ENCODE assay signal across 1 cellular context in genomic region chr22:39234867-39235687, GRCh38.
TF ChIP-seq lines count a peak whose summit lies in the region.

No MANE protein-coding gene starts in this region.

TF ChIP-seq in WTC11, 78 proteins besides CTCF, POLR2A, EP300 and RAD21 (continued from another document):
- TF ChIP-seq IRF1 (CRISPR knock-in tag; IDR thresholded peaks at IDR 0.05) (no peak), NFYB (CRISPR knock-in tag; conservative IDR thresholded peaks at IDR 0.05; ENCODE audit: low read depth) (no peak), TP53 (CRISPR knock-in tag; IDR thresholded peaks at IDR 0.05) (no peak), MAX (CRISPR knock-in tag; IDR thresholded peaks at IDR 0.05) (no peak), ZBTB21 (CRISPR knock-in tag; IDR thresholded peaks at IDR 0.05; ENCODE audit: borderline replicate concordance) (no peak), CREM (CRISPR knock-in tag; IDR thresholded peaks at IDR 0.05) (no peak), GRHL2 (CRISPR knock-in tag; IDR thresholded peaks at IDR 0.05; ENCODE audit: insufficient replicate concordance, severe bottlenecking) (no peak)
